Comparison of ENCODE assay signal across 11 cellular contexts in the genomic region with DNA sequence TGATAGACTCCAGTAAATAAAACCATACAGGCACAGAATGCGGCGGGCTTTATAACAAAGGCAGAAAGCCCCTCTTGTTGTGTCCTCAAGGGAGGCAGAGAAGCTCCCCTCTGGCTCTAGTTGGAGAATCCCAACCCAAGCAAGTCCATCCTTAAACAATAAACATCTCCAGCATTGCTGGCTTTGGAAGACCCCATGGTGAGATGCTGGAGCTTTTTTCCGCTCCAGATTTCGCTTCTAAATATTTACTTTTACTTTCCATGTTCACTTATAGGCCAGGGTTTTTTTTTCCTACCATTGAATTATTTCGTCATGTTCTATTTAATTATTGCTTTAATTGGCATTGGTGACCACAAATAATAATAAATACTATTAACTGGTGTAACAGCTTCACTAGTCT.
DNase-seq lines count a peak whose midpoint lies in the region; ATAC-seq and TF ChIP-seq lines count a peak whose summit lies in the region.
"Had no signal": no experiment of that assay in that cellular context is flagged by ENCODE, and none has a peak within 500 bp of the region (broad histone marks: within the 10 kb centered on the region; RNA-seq: fewer than 3 reads in every experiment).

No MANE protein-coding gene starts in this region.

- H3K4me3 ChIP-seq in breast epithelium: no peak overlapping the region
- no peak overlapping the region for H3K4me3 ChIP-seq in esophagus squamous epithelium
- H3K4me3 ChIP-seq in upper lobe of left lung: no peak overlapping the region

- CTCF ChIA-PET in MCF 10A (lab: Yijun Ruan, JAX) (interaction anchor here (0.6 to 4.6 kb wide), 6 partner anchors 11 to 622 kb away, joined by 3 to 18 read pairs (median 3); no protein-coding TSS in a partner anchor), T-cell (lab: Charles Lee) (interaction anchor here in 1 of 2 donors (0.6 kb wide), 1 partner anchor 283 kb away, joined by 4 read pairs; no protein-coding TSS in a partner anchor)

- H3K9me3 Mint-ChIP-seq in MCF 10A (ENCODE audit: unreplicated experiment) (no peaks in the 10 kb centered on the region), neural crest cell (no peaks in the 10 kb centered on the region), T-cell (no peaks in the 10 kb centered on the region)
- H3K9me3 Mint-ChIP-seq: activated naive CD8-positive, alpha-beta T cell treated with anti-CD3 and anti-CD28 coated beads, Interleukin-2, amount 10 ng/mL, durations not matched to agents 7 days and 5 days had no signal

- TF ChIP-seq CTCF in MCF 10A (IDR thresholded peaks at IDR 0.05; ENCODE audit: unreplicated experiment): no peak
- no peak for TF ChIP-seq CTCF in breast epithelium (IDR thresholded peaks at IDR 0.05)
- TF ChIP-seq CTCF in esophagus squamous epithelium (IDR thresholded peaks at IDR 0.05): no peak
- no peak for TF ChIP-seq CTCF in neural crest cell (conservative IDR thresholded peaks at IDR 0.05)
- no peak for TF ChIP-seq CTCF in upper lobe of left lung (IDR thresholded peaks at IDR 0.05)

- DNase-seq in MCF 10A (ENCODE audit: unreplicated experiment) (no peak), breast epithelium (ENCODE audit: low spot score in 2 of 2) (no peak), esophagus squamous epithelium (lab: John Stamatoyannopoulos, UW) (no peak), neural crest cell (ENCODE audit: low read depth, low spot score) (no peak), upper lobe of left lung (no peak), NCI-H1092 (lab: John Stamatoyannopoulos, UW) (no peak), T-cell (no peak), Ammon's horn (ENCODE audit: low spot score) (no peak)
- DNase-seq: activated naive CD8-positive, alpha-beta T cell treated with anti-CD3 and anti-CD28 coated beads, Interleukin-2, amount 10 ng/mL, durations not matched to agents 7 days and 5 days; DMS 273 treated with DMSO at 0.1 percent for 48 hours; SHP77 treated with DMSO at 0.1 percent for 48 hours had no signal

- POLR2A ChIA-PET in MCF 10A (lab: Yijun Ruan, JAX): interaction anchor here (0.9 to 2.4 kb wide), 3 partner anchors 27 to 282 kb away, joined by 4 to 11 read pairs (median 4); no protein-coding TSS in a partner anchor
- POLR2A ChIA-PET in T-cell (lab: Charles Lee): interaction anchor here in 1 of 2 donors (0.5 kb wide), 1 partner anchor 318 kb away, joined by 13 read pairs; no protein-coding TSS in a partner anchor

- WGBS in esophagus squamous epithelium, 2 donors: 95 to 98% methylated on average over 5 of the region's 5 CpGs
- 92 to 93% methylated on average over 5 of the region's 5 CpGs for WGBS in upper lobe of left lung, 2 donors

- H3K36me3 Mint-ChIP-seq in MCF 10A (ENCODE audit: insufficient read depth, unreplicated experiment) (peaks cover 54% of the 10 kb centered on the region), neural crest cell (ENCODE audit: low read depth) (peaks cover 27% of the 10 kb centered on the region), T-cell (peaks cover 46% of the 10 kb centered on the region)

- no peaks in the 10 kb centered on the region for H3K27me3 ChIP-seq in breast epithelium
- no peaks in the 10 kb centered on the region for H3K27me3 ChIP-seq in esophagus squamous epithelium
- H3K27me3 ChIP-seq in upper lobe of left lung: no peaks in the 10 kb centered on the region

- ATAC-seq in upper lobe of left lung (ENCODE audit: low FRiP score in 2 of 2) (no peak), T-cell (replicated peaks in 1 of 4) (no peak)

- no TSS peak for BruUV-seq in MCF 10A (replicated peaks; lab: Mats Ljungman, UMichigan)

- no peaks in the 10 kb centered on the region for H3K27me3 Mint-ChIP-seq in MCF 10A (ENCODE audit: insufficient read depth, unreplicated experiment)
- no peaks in the 10 kb centered on the region for H3K27me3 Mint-ChIP-seq in neural crest cell (ENCODE audit: low read depth)
- H3K27me3 Mint-ChIP-seq in T-cell: no peaks in the 10 kb centered on the region
- H3K27me3 Mint-ChIP-seq: activated naive CD8-positive, alpha-beta T cell treated with anti-CD3 and anti-CD28 coated beads, Interleukin-2, amount 10 ng/mL, durations not matched to agents 7 days and 5 days had no signal

- H3K36me3 ChIP-seq in breast epithelium (no peaks in the 10 kb centered on the region), esophagus squamous epithelium (no peaks in the 10 kb centered on the region), upper lobe of left lung (peaks cover 0 to 4% (median 0%) of the 10 kb centered on the region in 4 donors)

- TF ChIP-seq POLR2A in breast epithelium (IDR thresholded peaks at IDR 0.05): no peak
- no peak for TF ChIP-seq POLR2A in esophagus squamous epithelium (IDR thresholded peaks at IDR 0.05)
- TF ChIP-seq POLR2A in upper lobe of left lung (IDR thresholded peaks at IDR 0.05): no peak

- H3K27ac Mint-ChIP-seq in MCF 10A (ENCODE audit: low read depth, unreplicated experiment) (peak overlapping the region; percentile 93), neural crest cell (ENCODE audit: unreplicated experiment) (peak overlapping the region; percentile 97), T-cell (no peak overlapping the region)
- H3K27ac Mint-ChIP-seq: activated naive CD8-positive, alpha-beta T cell treated with anti-CD3 and anti-CD28 coated beads, Interleukin-2, amount 10 ng/mL, durations not matched to agents 7 days and 5 days had no signal

- H3K4me1 ChIP-seq in breast epithelium: no peaks in the 10 kb centered on the region
- peaks cover 4 to 33% (median 15%) of the 10 kb centered on the region in 3 donors for H3K4me1 ChIP-seq in esophagus squamous epithelium
- H3K4me1 ChIP-seq in upper lobe of left lung: peaks cover 7 to 29% (median 13%) of the 10 kb centered on the region in 4 donors

- H3K4me3 Mint-ChIP-seq in MCF 10A (ENCODE audit: unreplicated experiment) (no peak overlapping the region), neural crest cell (no peak overlapping the region), T-cell (no peak overlapping the region)
- H3K4me3 Mint-ChIP-seq: activated naive CD8-positive, alpha-beta T cell treated with anti-CD3 and anti-CD28 coated beads, Interleukin-2, amount 10 ng/mL, durations not matched to agents 7 days and 5 days had no signal

- TF ChIP-seq EP300 in upper lobe of left lung (IDR thresholded peaks at IDR 0.05): no peak

- intact Hi-C loops in MCF 10A (cut with micrococcal nuclease): no loop called here
- intact Hi-C loops in breast epithelium (cut with DNase I; ENCODE audit: low total_unique reads): no loop called here
- intact Hi-C loops in esophagus squamous epithelium (cut with DNase I): no loop called here

- H3K27ac ChIP-seq in breast epithelium: peak overlapping the region in 1 of 2 donors; percentile 44
- H3K27ac ChIP-seq in esophagus squamous epithelium: peak overlapping the region in 3 of 4 donors; percentile 77 to 79 (median 78)
- H3K27ac ChIP-seq in upper lobe of left lung: peak overlapping the region; percentile 48 to 81 (median 62)

- H3K4me1 Mint-ChIP-seq in MCF 10A (ENCODE audit: insufficient read depth, unreplicated experiment) (peaks cover 20% of the 10 kb centered on the region), neural crest cell (peaks cover 77% of the 10 kb centered on the region), T-cell (no peaks in the 10 kb centered on the region)
- H3K4me1 Mint-ChIP-seq: activated naive CD8-positive, alpha-beta T cell treated with anti-CD3 and anti-CD28 coated beads, Interleukin-2, amount 10 ng/mL, durations not matched to agents 7 days and 5 days had no signal

- H3K9me3 ChIP-seq in breast epithelium (no peaks in the 10 kb centered on the region), esophagus squamous epithelium (no peaks in the 10 kb centered on the region), upper lobe of left lung (no peaks in the 10 kb centered on the region)

Comparison
In these comparisons a context has a peak if more than half of its experiments do, and no peak if none do; other contexts are left out.
1. H3K27ac Mint-ChIP-seq: peak in MCF 10A (single experiment) and neural crest cell (single experiment); none in T-cell (0 of 2).